Comparison of ENCODE assay signal across 10 cellular contexts in genomic region chr16:67243481-67243880, GRCh38. TPM values are rescaled to one million over a fixed set of nuclear protein-coding genes. Genes with fewer than 3 reads are reported as not detected.
DNase-seq lines count a peak whose midpoint lies in the region; ATAC-seq and TF ChIP-seq lines count a peak whose summit lies in the region.
"Had no signal": no experiment of that assay in that cellular context is flagged by ENCODE, and none has a peak within 500 bp of the region (broad histone marks: within the 10 kb centered on the region; RNA-seq: fewer than 3 reads in every experiment).

No MANE protein-coding gene starts in this region.

- intact Hi-C loops in activated CD8-positive, alpha-beta T cell treated with anti-CD3 and anti-CD28 coated beads for 36 hours (cut with micrococcal nuclease): no loop called here
- intact Hi-C loops in left ventricle myocardium superior (cut with micrococcal nuclease): no loop called here

- peaks cover 42% of the 10 kb centered on the region for H3K4me1 Mint-ChIP-seq in activated CD8-positive, alpha-beta T cell treated with anti-CD3 and anti-CD28 coated beads for 36 hours (ENCODE audit: low read depth)
- H3K4me1 Mint-ChIP-seq in stimulated activated naive CD8-positive, alpha-beta T cell treated with anti-CD3 and anti-CD28 coated beads, Interleukin-15, amount 100 ng/mL, for 72 hours: peaks cover 57% of the 10 kb centered on the region

- no peaks in the 10 kb centered on the region for H3K27me3 Mint-ChIP-seq in activated CD8-positive, alpha-beta T cell treated with anti-CD3 and anti-CD28 coated beads for 36 hours
- H3K27me3 Mint-ChIP-seq in stimulated activated naive CD8-positive, alpha-beta T cell treated with anti-CD3 and anti-CD28 coated beads, Interleukin-15, amount 100 ng/mL, for 72 hours: no peaks in the 10 kb centered on the region

- CTCF ChIA-PET in activated CD8-positive, alpha-beta T cell treated with anti-CD3 and anti-CD28 coated beads for 36 hours (lab: Charles Lee): interaction anchor here (0.9 to 2.6 kb wide), 4 partner anchors 17 to 68 kb away, joined by 3 to 13 read pairs (median 3); partner anchors contain the start of gene TMEM208

- POLR2A ChIA-PET in activated CD8-positive, alpha-beta T cell treated with anti-CD3 and anti-CD28 coated beads for 36 hours (lab: Charles Lee): interaction anchor here (1.2 to 10.0 kb wide), 5 partner anchors 13 to 56 kb away, joined by 3 to 123 read pairs (median 4); partner anchors contain the start of gene TMEM208

- H3K9me3 Mint-ChIP-seq in activated CD8-positive, alpha-beta T cell treated with anti-CD3 and anti-CD28 coated beads for 36 hours: no peaks in the 10 kb centered on the region
- no peaks in the 10 kb centered on the region for H3K9me3 Mint-ChIP-seq in stimulated activated naive CD8-positive, alpha-beta T cell treated with anti-CD3 and anti-CD28 coated beads, Interleukin-15, amount 100 ng/mL, for 72 hours

- peak overlapping the region; percentile 87 for H3K27ac Mint-ChIP-seq in activated CD8-positive, alpha-beta T cell treated with anti-CD3 and anti-CD28 coated beads for 36 hours
- H3K27ac Mint-ChIP-seq in stimulated activated naive CD8-positive, alpha-beta T cell treated with anti-CD3 and anti-CD28 coated beads, Interleukin-15, amount 100 ng/mL, for 72 hours: peak overlapping the region; percentile 78 to 84
- H3K27ac Mint-ChIP-seq: progenitor cell of endocrine pancreas had no signal

- no peak for TF ChIP-seq CTCF in activated CD8-positive, alpha-beta T cell treated with anti-CD3 and anti-CD28 coated beads for 36 hours (IDR thresholded peaks at IDR 0.05)

- no peak overlapping the region for H3K4me3 Mint-ChIP-seq in activated CD8-positive, alpha-beta T cell treated with anti-CD3 and anti-CD28 coated beads for 36 hours
- H3K4me3 Mint-ChIP-seq in stimulated activated naive CD8-positive, alpha-beta T cell treated with anti-CD3 and anti-CD28 coated beads, Interleukin-15, amount 100 ng/mL, for 72 hours: peak overlapping the region; percentile 90 to 97

- no peak for ATAC-seq in activated CD8-positive, alpha-beta T cell treated with anti-CD3 and anti-CD28 coated beads for 36 hours
- no peak for ATAC-seq in left ventricle myocardium superior
- no peak for ATAC-seq in stimulated activated naive CD8-positive, alpha-beta T cell treated with anti-CD3 and anti-CD28 coated beads, Interleukin-15, amount 100 ng/mL, for 72 hours
- no peak for ATAC-seq in HG02623 (IDR thresholded peaks at IDR 0.05; ENCODE audit: unreplicated experiment)

- H3K36me3 Mint-ChIP-seq in activated CD8-positive, alpha-beta T cell treated with anti-CD3 and anti-CD28 coated beads for 36 hours (ENCODE audit: low read depth): peaks cover 2% of the 10 kb centered on the region

- in situ Hi-C loops in ACHN (cut with HindIII; ENCODE audit: low pct_ligation_motif_present, low pct_unique_long_range_greater_than_20kb, low sequenced_read_pairs): no loop called here

- peak; percentile 14 for DNase-seq in NCI-H82 (lab: John Stamatoyannopoulos, UW)
- DNase-seq in NCI-H82 treated with DMSO at 0.1 percent for 48 hours (lab: John Stamatoyannopoulos, UW; ENCODE audit: unreplicated experiment): no peak
- DNase-seq in activated CD8-positive, alpha-beta T cell treated with anti-CD3 and anti-CD28 coated beads for 36 hours: no peak
- peak; percentile 55 for DNase-seq in left ventricle myocardium superior
- no peak for DNase-seq in stimulated activated naive CD8-positive, alpha-beta T cell treated with anti-CD3 and anti-CD28 coated beads, Interleukin-15, amount 100 ng/mL, for 72 hours
- DNase-seq in ACHN: no peak
- DNase-seq in hippocampal formation (lab: John Stamatoyannopoulos, UW): no peak
- DNase-seq: glutamatergic neuron had no signal

RNA-seq across cellular contexts. Expression of gene FHOD1, which starts 3.8 kb away (rescaled TPM):
- total RNA-seq in activated CD8-positive, alpha-beta T cell treated with anti-CD3 and anti-CD28 coated beads for 36 hours: 100 to 1,000 TPM; 102 to 105 TPM
- total RNA-seq in left ventricle myocardium superior: 14.5 TPM

RNA-seq across cellular contexts. Expression of gene SLC9A5, which starts 5.3 kb away (rescaled TPM):
- total RNA-seq in activated CD8-positive, alpha-beta T cell treated with anti-CD3 and anti-CD28 coated beads for 36 hours: 1 to 10 TPM; 7.7 to 8.1 TPM
- 1.2 TPM for total RNA-seq in left ventricle myocardium superior

RNA-seq across cellular contexts. Expression of gene TMEM208, which starts 16.6 kb away (rescaled TPM):
- total RNA-seq in activated CD8-positive, alpha-beta T cell treated with anti-CD3 and anti-CD28 coated beads for 36 hours: 10 to 100 TPM; 25.7 to 30.7 TPM
- 11.7 TPM for total RNA-seq in left ventricle myocardium superior

RNA-seq across cellular contexts. Expression of gene PLEKHG4, which starts 35.9 kb away (rescaled TPM):
- total RNA-seq in activated CD8-positive, alpha-beta T cell treated with anti-CD3 and anti-CD28 coated beads for 36 hours: 10 to 100 TPM; 17.3 to 20.8 TPM
- 1.5 TPM for total RNA-seq in left ventricle myocardium superior

RNA-seq across cellular contexts. Expression of gene ELMO3, which starts 44.5 kb away (rescaled TPM):
- 1 to 10 TPM; 5.0 to 5.6 TPM for total RNA-seq in activated CD8-positive, alpha-beta T cell treated with anti-CD3 and anti-CD28 coated beads for 36 hours
- total RNA-seq in left ventricle myocardium superior: 0.79 TPM

Comparison
In these comparisons a context has a peak if more than half of its experiments do, and no peak if none do; other contexts are left out.
1. DNase-seq: peak in NCI-H82 (single experiment) and left ventricle myocardium superior (single experiment); none in NCI-H82 treated with DMSO at 0.1 percent for 48 hours (single experiment), activated CD8-positive, alpha-beta T cell treated with anti-CD3 and anti-CD28 coated beads for 36 hours (single experiment), stimulated activated naive CD8-positive, alpha-beta T cell treated with anti-CD3 and anti-CD28 coated beads, Interleukin-15, amount 100 ng/mL, for 72 hours (0 of 2), ACHN (single experiment) and hippocampal formation (0 of 2).